Comparison of ENCODE assay signal across 8 cellular contexts in genomic region chr16:15682105-15682570, GRCh38. TPM values are rescaled to one million over a fixed set of nuclear protein-coding genes. Genes with fewer than 3 reads are reported as not detected.
A peak's percentile ranks its signal among the peaks of the same experiment; 100 is the strongest.
DNase-seq lines count a peak whose midpoint lies in the region; ATAC-seq lines count a peak whose summit lies in the region.

No MANE protein-coding gene starts in this region.

- no peak overlapping the region for H2AFZ ChIP-seq in Karpas-422 (ENCODE audit: low read length)

- no peaks in the 10 kb centered on the region for H3K27me3 ChIP-seq in Karpas-422 (ENCODE audit: low read length)

- peaks cover 22% of the 10 kb centered on the region for H3K79me2 ChIP-seq in Karpas-422 (ENCODE audit: low read length)

- H3K4me1 ChIP-seq in Karpas-422 (ENCODE audit: low read length): no peaks in the 10 kb centered on the region

- ATAC-seq in esophagus mucosa: peak; percentile 84
- ATAC-seq in HG03280 (IDR thresholded peaks at IDR 0.05; ENCODE audit: unreplicated experiment): no peak
- no peak for ATAC-seq in GM18909 (IDR thresholded peaks at IDR 0.05; ENCODE audit: poor library complexity, unreplicated experiment)

- H4K20me1 ChIP-seq in Karpas-422 (ENCODE audit: insufficient read depth, low read depth, low read length): no peaks in the 10 kb centered on the region; the same call in 1 of the 2 replicates

- no peak overlapping the region for H3K27ac ChIP-seq in Karpas-422 (ENCODE audit: low read length)

- H3K36me3 ChIP-seq in Karpas-422 (ENCODE audit: insufficient read depth, low read length): peaks cover 9% of the 10 kb centered on the region; the same call in 1 of the 2 replicates

- no peak overlapping the region for H3K4me3 ChIP-seq in Karpas-422 (ENCODE audit: low read length)

- no peak overlapping the region for H3K4me2 ChIP-seq in Karpas-422 (ENCODE audit: low read depth, low read length, poor library complexity, severe bottlenecking)

- no peaks in the 10 kb centered on the region for H3K9me3 ChIP-seq in Karpas-422 (ENCODE audit: low read length)

- peak; percentile 76 for DNase-seq in EL
- peak; percentile 76 for DNase-seq in Karpas-422
- peak; percentile 71 for DNase-seq in activated CD4-positive, alpha-beta T cell treated with anti-CD3 and anti-CD28 coated beads for 48 hours
- DNase-seq in pons (ENCODE audit: low spot score): peak; percentile 78
- DNase-seq in DMS79 (lab: John Stamatoyannopoulos, UW): no peak

- H3K9me2 ChIP-seq in Karpas-422 (replicated peaks; ENCODE audit: insufficient read depth, low read length): no peaks in the 10 kb centered on the region

- H3K9ac ChIP-seq in Karpas-422 (ENCODE audit: low read length): no peak overlapping the region

RNA-seq across cellular contexts. Expression of gene NDE1, which starts 32.1 kb away (rescaled TPM):
- 39.4 and 63.0 TPM in 2 replicates for total RNA-seq in Karpas-422 (2014; rRNA removed; shearing (Covaris generic); ENCODE audit: low replicate concordance)
- total RNA-seq in esophagus mucosa: 42.0 TPM

RNA-seq across cellular contexts. Expression of gene MARF1, which starts 39.2 kb away (rescaled TPM):
- total RNA-seq in Karpas-422 (2014; rRNA removed; shearing (Covaris generic); ENCODE audit: low replicate concordance): 58.6 and 73.1 TPM in 2 replicates
- total RNA-seq in esophagus mucosa: 32.4 TPM
